ENCODE assay signal across 1 cellular context in genomic region chr5:144028644-144029043, GRCh38.
A peak's percentile ranks its signal among the peaks of the same experiment; 100 is the strongest.
TF ChIP-seq lines count a peak whose summit lies in the region.

No MANE protein-coding gene starts in this region.

TF ChIP-seq in HEK293, 187 proteins besides CTCF, POLR2A, EP300 and RAD21 (continued from another document and continues in another):
- no peak for TF ChIP-seq PBX3 (CRISPR knock-in tag; IDR thresholded peaks at IDR 0.05)
- peak; percentile 91 for TF ChIP-seq PRDM6 (tag by site-specific recombination; IDR thresholded peaks at IDR 0.05)
- no peak for TF ChIP-seq ZNF571 (tag by site-specific recombination; IDR thresholded peaks at IDR 0.05)
- no peak for TF ChIP-seq ZNF76 (tag by site-specific recombination; IDR thresholded peaks at IDR 0.05; ENCODE audit: borderline replicate concordance, low read depth)
- TF ChIP-seq ZNF580 (tag by site-specific recombination; IDR thresholded peaks at IDR 0.05), result no peak
- no peak for TF ChIP-seq ZNF600 (tag by site-specific recombination; IDR thresholded peaks at IDR 0.05)
- TF ChIP-seq ZIC2 (tag by site-specific recombination; IDR thresholded peaks at IDR 0.05), result no peak
- TF ChIP-seq GLI2 (tag by site-specific recombination; IDR thresholded peaks at IDR 0.05; ENCODE audit: borderline replicate concordance, low read depth), result no peak
- TF ChIP-seq ZNF473 (tag by site-specific recombination; IDR thresholded peaks at IDR 0.05), result no peak
- no peak for TF ChIP-seq ZNF140 (tag by site-specific recombination; IDR thresholded peaks at IDR 0.05)
- peak; percentile 71 for TF ChIP-seq FEZF1 (tag by site-specific recombination; IDR thresholded peaks at IDR 0.05)
- no peak for TF ChIP-seq SETDB1 (IDR thresholded peaks at IDR 0.05; ENCODE audit: insufficient read length, low read length)
- no peak for TF ChIP-seq ZNF416 (tag by site-specific recombination; IDR thresholded peaks at IDR 0.05)
- TF ChIP-seq ZNF26 (tag by site-specific recombination; IDR thresholded peaks at IDR 0.05), result no peak
- peak; percentile 25; the same call in 1 of the 2 replicates for TF ChIP-seq GLIS1 (tag by site-specific recombination; IDR thresholded peaks at IDR 0.05)
- no peak for TF ChIP-seq ZNF621 (tag by site-specific recombination; IDR thresholded peaks at IDR 0.05)
- no peak for TF ChIP-seq ZNF768 (tag by site-specific recombination; IDR thresholded peaks at IDR 0.05)
- TF ChIP-seq ZNF302 (tag by site-specific recombination; IDR thresholded peaks at IDR 0.05; ENCODE audit: low read depth), result no peak
- TF ChIP-seq ZNF645 (tag by site-specific recombination; IDR thresholded peaks at IDR 0.05), result no peak
- TF ChIP-seq TSHZ1 (tag by site-specific recombination; IDR thresholded peaks at IDR 0.05; ENCODE audit: borderline replicate concordance), result 0 out of 2 replicates have a peak, but pooled peaks have one; percentile 22
- TF ChIP-seq IKZF3 (tag by site-specific recombination; IDR thresholded peaks at IDR 0.05), result peak; percentile 79
- peak; percentile 55; the same call in 1 of the 2 replicates for TF ChIP-seq ZBTB6 (tag by site-specific recombination; IDR thresholded peaks at IDR 0.05)
- no peak for TF ChIP-seq ZNF157 (tag by site-specific recombination; IDR thresholded peaks at IDR 0.05)
- no peak for TF ChIP-seq ATF2 (tag by site-specific recombination; IDR thresholded peaks at IDR 0.05; ENCODE audit: low read depth)
- TF ChIP-seq KLF10 (tag by site-specific recombination; IDR thresholded peaks at IDR 0.05), result no peak
- TF ChIP-seq ZNF776 (tag by site-specific recombination; IDR thresholded peaks at IDR 0.05; ENCODE audit: borderline replicate concordance), result no peak
- TF ChIP-seq ZNF791 (tag by site-specific recombination; IDR thresholded peaks at IDR 0.05), result no peak
- TF ChIP-seq ZNF18 (tag by site-specific recombination; IDR thresholded peaks at IDR 0.05), result no peak
- no peak for TF ChIP-seq KLF1 (tag by site-specific recombination; IDR thresholded peaks at IDR 0.05)
- TF ChIP-seq ZNF112 (tag by site-specific recombination; IDR thresholded peaks at IDR 0.05), result no peak
- no peak for TF ChIP-seq INSM2 (tag by site-specific recombination; IDR thresholded peaks at IDR 0.05)
- no peak for TF ChIP-seq ZNF280C (tag by site-specific recombination; IDR thresholded peaks at IDR 0.05)
- no peak for TF ChIP-seq KLF9 (tag by site-specific recombination; IDR thresholded peaks at IDR 0.05; ENCODE audit: low read depth)
- no peak for TF ChIP-seq ZNF529 (tag by site-specific recombination; IDR thresholded peaks at IDR 0.05; ENCODE audit: insufficient replicate concordance)
- no peak for TF ChIP-seq ZNF544 (tag by site-specific recombination; IDR thresholded peaks at IDR 0.05)
- TF ChIP-seq MEIS1 (CRISPR knock-in tag; IDR thresholded peaks at IDR 0.05; ENCODE audit: borderline replicate concordance), result no peak
- TF ChIP-seq ZNF311 (tag by site-specific recombination; IDR thresholded peaks at IDR 0.05; ENCODE audit: borderline replicate concordance), result no peak
- no peak for TF ChIP-seq ZNF792 (tag by site-specific recombination; IDR thresholded peaks at IDR 0.05)
- TF ChIP-seq ZBTB49 (tag by site-specific recombination; IDR thresholded peaks at IDR 0.05; ENCODE audit: low read depth), result no peak
- TF ChIP-seq ZNF184 (tag by site-specific recombination; IDR thresholded peaks at IDR 0.05), result no peak
- TF ChIP-seq ZNF514 (tag by site-specific recombination; IDR thresholded peaks at IDR 0.05), result no peak
- no peak for TF ChIP-seq ZNF670 (tag by site-specific recombination; IDR thresholded peaks at IDR 0.05; ENCODE audit: low read depth)
